In the genomic region with DNA sequence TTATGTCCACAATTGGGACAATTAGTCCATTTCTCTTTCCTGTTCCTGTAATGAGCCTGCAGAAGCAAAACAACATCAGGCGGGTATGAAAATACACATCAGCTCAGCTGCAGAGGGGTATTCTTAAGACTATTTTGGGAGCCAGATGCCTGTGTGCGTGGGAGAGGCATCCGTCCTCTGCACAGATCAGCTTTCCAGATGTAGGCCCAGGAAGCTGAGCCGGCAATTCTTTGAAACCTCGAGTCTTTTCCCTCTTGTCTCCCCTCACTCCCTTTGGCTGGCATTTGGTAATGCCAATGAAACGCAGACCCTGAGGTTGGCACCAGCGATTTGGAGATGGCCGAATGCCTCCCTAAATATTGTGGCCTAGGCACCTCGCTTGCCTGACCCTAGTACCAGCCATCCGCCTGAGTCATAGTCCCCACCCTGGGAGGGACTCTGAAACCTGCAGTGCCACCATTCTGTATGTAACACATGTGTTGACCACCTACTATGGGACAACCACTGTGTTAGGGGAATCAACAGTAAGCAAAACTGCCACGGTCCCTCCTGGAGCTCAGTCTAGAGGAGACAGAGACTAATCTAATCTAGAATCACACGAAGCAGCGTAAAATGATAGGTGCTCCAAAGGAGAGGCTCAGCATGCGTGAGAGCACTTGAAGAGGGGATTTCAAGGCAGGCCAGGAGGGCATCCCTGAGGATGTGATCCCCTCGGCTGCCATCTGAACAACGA, we compare ENCODE assay signal across 1 cellular context.
TF ChIP-seq lines count a peak whose summit lies in the region.

No MANE protein-coding gene starts in this region.

TF ChIP-seq in K562, 482 proteins besides CTCF, POLR2A, EP300 and RAD21 (continued from another document and continues in another):
- TF ChIP-seq, protein P1, sequence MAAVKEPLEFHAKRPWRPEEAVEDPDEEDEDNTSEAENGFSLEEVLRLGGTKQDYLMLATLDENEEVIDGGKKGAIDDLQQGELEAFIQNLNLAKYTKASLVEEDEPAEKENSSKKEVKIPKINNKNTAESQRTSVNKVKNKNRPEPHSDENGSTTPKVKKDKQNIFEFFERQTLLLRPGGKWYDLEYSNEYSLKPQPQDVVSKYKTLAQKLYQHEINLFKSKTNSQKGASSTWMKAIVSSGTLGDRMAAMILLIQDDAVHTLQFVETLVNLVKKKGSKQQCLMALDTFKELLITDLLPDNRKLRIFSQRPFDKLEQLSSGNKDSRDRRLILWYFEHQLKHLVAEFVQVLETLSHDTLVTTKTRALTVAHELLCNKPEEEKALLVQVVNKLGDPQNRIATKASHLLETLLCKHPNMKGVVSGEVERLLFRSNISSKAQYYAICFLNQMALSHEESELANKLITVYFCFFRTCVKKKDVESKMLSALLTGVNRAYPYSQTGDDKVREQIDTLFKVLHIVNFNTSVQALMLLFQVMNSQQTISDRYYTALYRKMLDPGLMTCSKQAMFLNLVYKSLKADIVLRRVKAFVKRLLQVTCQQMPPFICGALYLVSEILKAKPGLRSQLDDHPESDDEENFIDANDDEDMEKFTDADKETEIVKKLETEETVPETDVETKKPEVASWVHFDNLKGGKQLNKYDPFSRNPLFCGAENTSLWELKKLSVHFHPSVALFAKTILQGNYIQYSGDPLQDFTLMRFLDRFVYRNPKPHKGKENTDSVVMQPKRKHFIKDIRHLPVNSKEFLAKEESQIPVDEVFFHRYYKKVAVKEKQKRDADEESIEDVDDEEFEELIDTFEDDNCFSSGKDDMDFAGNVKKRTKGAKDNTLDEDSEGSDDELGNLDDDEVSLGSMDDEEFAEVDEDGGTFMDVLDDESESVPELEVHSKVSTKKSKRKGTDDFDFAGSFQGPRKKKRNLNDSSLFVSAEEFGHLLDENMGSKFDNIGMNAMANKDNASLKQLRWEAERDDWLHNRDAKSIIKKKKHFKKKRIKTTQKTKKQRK (IDR thresholded peaks at IDR 0.05; ENCODE audit: borderline replicate concordance, low read depth, low read length) = no peak
- TF ChIP-seq ZNF639 (CRISPR knock-in tag; conservative IDR thresholded peaks at IDR 0.05 in 1 of 2, IDR thresholded peaks at IDR 0.05 in 1 of 2) (no peak), ZNF778 (CRISPR knock-in tag; IDR thresholded peaks at IDR 0.05) (no peak), SOX6 (IDR thresholded peaks at IDR 0.05) (no peak), SMARCA5 (IDR thresholded peaks at IDR 0.05) (no peak), ZNF696 (CRISPR knock-in tag; conservative IDR thresholded peaks at IDR 0.05) (no peak), ELK3 (CRISPR knock-in tag; IDR thresholded peaks at IDR 0.05) (no peak), XRCC4 (IDR thresholded peaks at IDR 0.05; ENCODE audit: extremely low read depth, insufficient read depth, insufficient read length) (no peak), RB1 (IDR thresholded peaks at IDR 0.05; ENCODE audit: low read depth) (no peak), ZNF12 (CRISPR knock-in tag; IDR thresholded peaks at IDR 0.05) (no peak), CAMTA2 (CRISPR knock-in tag; conservative IDR thresholded peaks at IDR 0.05) (no peak), ZNF24 (IDR thresholded peaks at IDR 0.05) (no peak), PATZ1 (CRISPR knock-in tag; IDR thresholded peaks at IDR 0.05; ENCODE audit: borderline replicate concordance) (no peak), EZH2 (IDR thresholded peaks at IDR 0.05; ENCODE audit: borderline replicate concordance, low read depth, low read length) (no peak), NR4A1 (CRISPR knock-in tag; IDR thresholded peaks at IDR 0.05) (no peak), NR4A1 (tag; IDR thresholded peaks at IDR 0.05) (peak; percentile 29; the same call in 1 of the 2 replicates), TOE1 (IDR thresholded peaks at IDR 0.05; ENCODE audit: borderline replicate concordance) (no peak), TOE1 (CRISPR knock-in tag; IDR thresholded peaks at IDR 0.05; ENCODE audit: borderline replicate concordance, low read depth) (no peak), ZKSCAN1 (IDR thresholded peaks at IDR 0.05; ENCODE audit: low read depth, low read length) (peak; percentile 27; the same call in 1 of the 2 replicates), TFAM (CRISPR knock-in tag; conservative IDR thresholded peaks at IDR 0.05) (no peak), CBFA2T3 (IDR thresholded peaks at IDR 0.05) (peak; percentile 46; the same call in 1 of the 2 replicates), NFE2 (IDR thresholded peaks at IDR 0.05; ENCODE audit: low read depth) (0 out of 2 replicates have a peak, but pooled peaks have one; percentile 14), FOXJ3 (CRISPR knock-in tag; IDR thresholded peaks at IDR 0.05) (no peak), FOXP1 (CRISPR knock-in tag; IDR thresholded peaks at IDR 0.05) (no peak), MEF2A (IDR thresholded peaks at IDR 0.05; ENCODE audit: control insufficient read depth, low read depth, low read length) (0 out of 2 replicates have a peak, but pooled peaks have one; percentile 19), GATA2 (CRISPR knock-in tag; IDR thresholded peaks at IDR 0.05) (no peak), CREB1 (IDR thresholded peaks at IDR 0.05) (no peak), CREB1 (CRISPR knock-in tag; IDR thresholded peaks at IDR 0.05) (no peak), ZNF232 (CRISPR knock-in tag; IDR thresholded peaks at IDR 0.05) (no peak), SNIP1 (IDR thresholded peaks at IDR 0.05; ENCODE audit: low read depth) (no peak), KAT7 (CRISPR knock-in tag; IDR thresholded peaks at IDR 0.05; ENCODE audit: borderline replicate concordance) (no peak), EP400 (IDR thresholded peaks at IDR 0.05) (no peak), TAF15 (IDR thresholded peaks at IDR 0.05; ENCODE audit: low read depth, low read length) (no peak), KAT8 (IDR thresholded peaks at IDR 0.05; ENCODE audit: low read depth) (no peak), ARNT (IDR thresholded peaks at IDR 0.05) (no peak), MED1 (CRISPR knock-in tag; IDR thresholded peaks at IDR 0.05; ENCODE audit: borderline replicate concordance) (no peak), RHOXF2B (CRISPR knock-in tag; conservative IDR thresholded peaks at IDR 0.05) (no peak), ZNF583 (CRISPR knock-in tag; IDR thresholded peaks at IDR 0.05) (no peak), ESRRB (CRISPR knock-in tag; IDR thresholded peaks at IDR 0.05; ENCODE audit: borderline replicate concordance) (no peak), FOXA3 (CRISPR knock-in tag; conservative IDR thresholded peaks at IDR 0.05 in 1 of 2, IDR thresholded peaks at IDR 0.05 in 1 of 2) (0 out of 4 replicates have a peak, but pooled peaks of 1 of the 2 experiments have one; percentile 22), RUNX1 (IDR thresholded peaks at IDR 0.05; ENCODE audit: low read depth) (no peak), CBX3 (IDR thresholded peaks at IDR 0.05; ENCODE audit: borderline replicate concordance in 1 of 2, low read length in 2 of 2) (no peak), BMI1 (IDR thresholded peaks at IDR 0.05; ENCODE audit: low read length) (no peak), MYNN (IDR thresholded peaks at IDR 0.05) (no peak), MYNN (CRISPR knock-in tag; IDR thresholded peaks at IDR 0.05) (no peak), TBL1XR1 (IDR thresholded peaks at IDR 0.05; ENCODE audit: low read length in 2 of 2) (no peak), NR2F6 (CRISPR knock-in tag; IDR thresholded peaks at IDR 0.05) (no peak), PHF21A (IDR thresholded peaks at IDR 0.05; ENCODE audit: borderline replicate concordance, low read depth) (no peak), CBFA2T2 (conservative IDR thresholded peaks at IDR 0.05) (peak; percentile 38), ZNF165 (CRISPR knock-in tag; IDR thresholded peaks at IDR 0.05; ENCODE audit: borderline replicate concordance) (no peak)
- TF ChIP-seq, protein P2, sequence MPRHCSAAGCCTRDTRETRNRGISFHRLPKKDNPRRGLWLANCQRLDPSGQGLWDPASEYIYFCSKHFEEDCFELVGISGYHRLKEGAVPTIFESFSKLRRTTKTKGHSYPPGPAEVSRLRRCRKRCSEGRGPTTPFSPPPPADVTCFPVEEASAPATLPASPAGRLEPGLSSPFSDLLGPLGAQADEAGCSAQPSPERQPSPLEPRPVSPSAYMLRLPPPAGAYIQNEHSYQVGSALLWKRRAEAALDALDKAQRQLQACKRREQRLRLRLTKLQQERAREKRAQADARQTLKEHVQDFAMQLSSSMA (CRISPR knock-in tag; IDR thresholded peaks at IDR 0.05) = no peak
- TF ChIP-seq, protein P3, sequence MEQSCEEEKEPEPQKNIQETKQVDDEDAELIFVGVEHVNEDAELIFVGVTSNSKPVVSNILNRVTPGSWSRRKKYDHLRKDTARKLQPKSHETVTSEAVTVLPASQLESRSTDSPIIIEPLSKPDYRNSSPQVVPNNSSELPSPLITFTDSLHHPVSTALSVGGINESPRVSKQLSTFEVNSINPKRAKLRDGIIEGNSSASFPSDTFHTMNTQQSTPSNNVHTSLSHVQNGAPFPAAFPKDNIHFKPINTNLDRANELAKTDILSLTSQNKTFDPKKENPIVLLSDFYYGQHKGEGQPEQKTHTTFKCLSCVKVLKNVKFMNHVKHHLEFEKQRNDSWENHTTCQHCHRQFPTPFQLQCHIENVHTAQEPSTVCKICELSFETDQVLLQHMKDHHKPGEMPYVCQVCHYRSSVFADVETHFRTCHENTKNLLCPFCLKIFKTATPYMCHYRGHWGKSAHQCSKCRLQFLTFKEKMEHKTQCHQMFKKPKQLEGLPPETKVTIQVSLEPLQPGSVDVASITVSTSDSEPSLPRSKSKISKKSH (CRISPR knock-in tag; IDR thresholded peaks at IDR 0.05) = no peak
- TF ChIP-seq, protein P4, sequence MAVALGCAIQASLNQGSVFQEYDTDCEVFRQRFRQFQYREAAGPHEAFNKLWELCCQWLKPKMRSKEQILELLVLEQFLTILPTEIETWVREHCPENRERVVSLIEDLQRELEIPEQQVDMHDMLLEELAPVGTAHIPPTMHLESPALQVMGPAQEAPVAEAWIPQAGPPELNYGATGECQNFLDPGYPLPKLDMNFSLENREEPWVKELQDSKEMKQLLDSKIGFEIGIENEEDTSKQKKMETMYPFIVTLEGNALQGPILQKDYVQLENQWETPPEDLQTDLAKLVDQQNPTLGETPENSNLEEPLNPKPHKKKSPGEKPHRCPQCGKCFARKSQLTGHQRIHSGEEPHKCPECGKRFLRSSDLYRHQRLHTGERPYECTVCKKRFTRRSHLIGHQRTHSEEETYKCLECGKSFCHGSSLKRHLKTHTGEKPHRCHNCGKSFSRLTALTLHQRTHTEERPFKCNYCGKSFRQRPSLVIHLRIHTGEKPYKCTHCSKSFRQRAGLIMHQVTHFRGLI (CRISPR knock-in tag; IDR thresholded peaks at IDR 0.05) = no peak
- TF ChIP-seq, protein P5, sequence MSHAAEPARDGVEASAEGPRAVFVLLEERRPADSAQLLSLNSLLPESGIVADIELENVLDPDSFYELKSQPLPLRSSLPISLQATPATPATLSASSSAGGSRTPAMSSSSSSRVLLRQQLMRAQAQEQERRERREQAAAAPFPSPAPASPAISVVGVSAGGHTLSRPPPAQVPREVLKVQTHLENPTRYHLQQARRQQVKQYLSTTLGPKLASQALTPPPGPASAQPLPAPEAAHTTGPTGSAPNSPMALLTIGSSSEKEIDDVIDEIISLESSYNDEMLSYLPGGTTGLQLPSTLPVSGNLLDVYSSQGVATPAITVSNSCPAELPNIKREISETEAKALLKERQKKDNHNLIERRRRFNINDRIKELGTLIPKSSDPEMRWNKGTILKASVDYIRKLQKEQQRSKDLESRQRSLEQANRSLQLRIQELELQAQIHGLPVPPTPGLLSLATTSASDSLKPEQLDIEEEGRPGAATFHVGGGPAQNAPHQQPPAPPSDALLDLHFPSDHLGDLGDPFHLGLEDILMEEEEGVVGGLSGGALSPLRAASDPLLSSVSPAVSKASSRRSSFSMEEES (CRISPR knock-in tag; IDR thresholded peaks at IDR 0.05) = no peak
- TF ChIP-seq, protein P6, sequence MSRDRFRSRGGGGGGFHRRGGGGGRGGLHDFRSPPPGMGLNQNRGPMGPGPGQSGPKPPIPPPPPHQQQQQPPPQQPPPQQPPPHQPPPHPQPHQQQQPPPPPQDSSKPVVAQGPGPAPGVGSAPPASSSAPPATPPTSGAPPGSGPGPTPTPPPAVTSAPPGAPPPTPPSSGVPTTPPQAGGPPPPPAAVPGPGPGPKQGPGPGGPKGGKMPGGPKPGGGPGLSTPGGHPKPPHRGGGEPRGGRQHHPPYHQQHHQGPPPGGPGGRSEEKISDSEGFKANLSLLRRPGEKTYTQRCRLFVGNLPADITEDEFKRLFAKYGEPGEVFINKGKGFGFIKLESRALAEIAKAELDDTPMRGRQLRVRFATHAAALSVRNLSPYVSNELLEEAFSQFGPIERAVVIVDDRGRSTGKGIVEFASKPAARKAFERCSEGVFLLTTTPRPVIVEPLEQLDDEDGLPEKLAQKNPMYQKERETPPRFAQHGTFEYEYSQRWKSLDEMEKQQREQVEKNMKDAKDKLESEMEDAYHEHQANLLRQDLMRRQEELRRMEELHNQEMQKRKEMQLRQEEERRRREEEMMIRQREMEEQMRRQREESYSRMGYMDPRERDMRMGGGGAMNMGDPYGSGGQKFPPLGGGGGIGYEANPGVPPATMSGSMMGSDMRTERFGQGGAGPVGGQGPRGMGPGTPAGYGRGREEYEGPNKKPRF (IDR thresholded peaks at IDR 0.05; ENCODE audit: low read depth, low read length) = no peak
